In genomic region chr9:116154976-116155699, GRCh38 we compare ENCODE assay signal across 8 cellular contexts. TPM values are rescaled to one million over a fixed set of nuclear protein-coding genes. Genes with fewer than 3 reads are reported as not detected.
DNase-seq lines count a peak whose midpoint lies in the region; ATAC-seq and TF ChIP-seq lines count a peak whose summit lies in the region.

No MANE protein-coding gene starts in this region.

- no peaks in the 10 kb centered on the region for H3K79me2 ChIP-seq in mammary epithelial cell (ENCODE audit: insufficient read depth, low read length)

- H3K4me2 ChIP-seq in mammary epithelial cell (ENCODE audit: insufficient read depth, low read depth, low read length): peak overlapping the region; percentile 99

- H3K9ac ChIP-seq in mammary epithelial cell (ENCODE audit: insufficient read depth, low read length): no peak overlapping the region

- in situ Hi-C loops in mammary epithelial cell (cut with MboI; ENCODE audit: low sequenced_read_pairs in 2 of 2): loop anchor here (10.0 to 25.0 kb wide), 3 partner anchors 332 to 568 kb away; no protein-coding TSS in a partner anchor

- H3K9me3 ChIP-seq in mammary epithelial cell (replicated peaks; ENCODE audit: insufficient read depth, low read length) (no peaks in the 10 kb centered on the region), suprapubic skin (no peaks in the 10 kb centered on the region)

- H3K27ac ChIP-seq in mammary epithelial cell (ENCODE audit: insufficient read depth, low read depth, low read length): no peak overlapping the region
- peak overlapping the region; percentile 20 for H3K27ac ChIP-seq in suprapubic skin

- 7% methylated on average over 20 of the region's 27 CpGs for WGBS in mammary epithelial cell (ENCODE audit: low coverage, missing lambda C conversion rate)
- WGBS in suprapubic skin: 4% methylated on average over 27 of the region's 27 CpGs

- no peaks in the 10 kb centered on the region for H4K20me1 ChIP-seq in mammary epithelial cell (ENCODE audit: insufficient read depth, low read length)

- peak overlapping the region; percentile 86 for H2AFZ ChIP-seq in mammary epithelial cell (ENCODE audit: low read depth, low read length)

- no TSS peak for BruUV-seq in mammary epithelial cell (replicated peaks; lab: Mats Ljungman, UMichigan)

- H3K27me3 ChIP-seq in mammary epithelial cell (ENCODE audit: insufficient read depth, low read length): peaks cover 9% of the 10 kb centered on the region
- H3K27me3 ChIP-seq in suprapubic skin: peaks cover 41% of the 10 kb centered on the region

- H3K36me3 ChIP-seq in mammary epithelial cell (ENCODE audit: insufficient read depth, low read length): no peaks in the 10 kb centered on the region
- no peaks in the 10 kb centered on the region for H3K36me3 ChIP-seq in suprapubic skin

- intact Hi-C loops in mammary epithelial cell (cut with micrococcal nuclease) (loop anchor here (5.0 kb wide), 2 partner anchors 463 to 492 kb away; no protein-coding TSS in a partner anchor), posterior cingulate gyrus (cut with DNase I) (loop anchor here (5.0 kb wide), 2 partner anchors 417 to 492 kb away; no protein-coding TSS in a partner anchor)

- ATAC-seq in HG02852 (IDR thresholded peaks at IDR 0.05; ENCODE audit: unreplicated experiment): peak; percentile 62
- ATAC-seq in HG02938 (IDR thresholded peaks at IDR 0.05; ENCODE audit: unreplicated experiment): no peak
- no peak for ATAC-seq in GM18907 (IDR thresholded peaks at IDR 0.05; ENCODE audit: unreplicated experiment)

- peaks cover 23% of the 10 kb centered on the region for H3K4me1 ChIP-seq in mammary epithelial cell (ENCODE audit: insufficient read depth, low read length)
- H3K4me1 ChIP-seq in suprapubic skin: peaks cover 29% of the 10 kb centered on the region

- H3K4me3 ChIP-seq in mammary epithelial cell (replicated peaks in 1 of 3; ENCODE audit: insufficient read depth in 1 of 3, low read depth in 2 of 3, low read length in 3 of 3): peak overlapping the region; percentile 52 to 58 (median 52)
- peak overlapping the region; percentile 54 for H3K4me3 ChIP-seq in suprapubic skin

- TF ChIP-seq EP300 in suprapubic skin (IDR thresholded peaks at IDR 0.05): no peak

- TF ChIP-seq CTCF in mammary epithelial cell (conservative IDR thresholded peaks at IDR 0.05 in 1 of 2, IDR thresholded peaks at IDR 0.05 in 1 of 2; ENCODE audit: extremely low read depth in 1 of 2, insufficient read depth in 1 of 2, low read depth in 1 of 2, low read length in 2 of 2) (no peak), suprapubic skin (IDR thresholded peaks at IDR 0.05) (no peak)

- CTCF ChIA-PET in mammary epithelial cell (lab: Charles Lee; ENCODE audit: low non-redundant PET): no interaction called here

- DNase-seq in mammary epithelial cell: no peak
- DNase-seq in left kidney (ENCODE audit: low read depth, low spot score): peak; percentile 53
- no peak for DNase-seq in suprapubic skin (ENCODE audit: low spot score in 2 of 2)
- DNase-seq in activated CD4-positive, alpha-beta T cell treated with anti-CD3 and anti-CD28 coated beads for 4 hours: no peak
- DNase-seq in posterior cingulate gyrus: no peak

- no peak for TF ChIP-seq POLR2A in suprapubic skin (IDR thresholded peaks at IDR 0.05)

- dilution Hi-C loops in mammary epithelial cell (cut with HindIII; ENCODE audit: low sequenced_read_pairs): no loop called here

RNA-seq across cellular contexts. Expression of gene PAPPA, which starts 1.5 kb away (rescaled TPM):
- total RNA-seq in mammary epithelial cell: under 1 TPM in 1 of 2 donors, not detected in 1; 0.33 TPM
- 0.06 TPM for polyA plus RNA-seq in mammary epithelial cell
- polyA minus RNA-seq in mammary epithelial cell: not detected
- 1 to 10 TPM in 3 of 4 donors, under 1 TPM in 1; 0.53 to 2.3 (median 1.4) TPM for total RNA-seq in suprapubic skin
